ENCODE assay signal across 8 cellular contexts in genomic region chr14:81401420-81402122, GRCh38. TPM values are rescaled to one million over a fixed set of nuclear protein-coding genes. Genes with fewer than 3 reads are reported as not detected.
DNase-seq lines count a peak whose midpoint lies in the region; ATAC-seq, FAIRE-seq and TF ChIP-seq lines count a peak whose summit lies in the region.

No MANE protein-coding gene starts in this region.

- H3K4me2 ChIP-seq in osteoblast (ENCODE audit: insufficient read depth, low read length), result peak overlapping the region; percentile 73

- H3K27ac ChIP-seq in osteoblast (ENCODE audit: low read depth, low read length), result peak overlapping the region; percentile 90

- no peak overlapping the region for H2AFZ ChIP-seq in osteoblast (ENCODE audit: low read length)

- TF ChIP-seq POLR2A in GM12891 (IDR thresholded peaks at IDR 0.05; ENCODE audit: low read depth, low read length), result no peak

- H3K4me1 ChIP-seq in adipocyte (ENCODE audit: control insufficient read depth, insufficient read depth, low read length) (peaks cover 38% of the 10 kb centered on the region), osteoblast (ENCODE audit: insufficient read depth, low read length) (peaks cover 31% of the 10 kb centered on the region)

- TF ChIP-seq CTCF in osteoblast (IDR thresholded peaks at IDR 0.05; ENCODE audit: extremely low read depth, low read depth, low read length), result no peak

- H3K9me3 ChIP-seq in adipocyte (ENCODE audit: control insufficient read depth, low read length), result no peaks in the 10 kb centered on the region
- H3K9me3 ChIP-seq in osteoblast (ENCODE audit: low read depth, low read length), result no peaks in the 10 kb centered on the region

- FAIRE-seq in GM12891 (lab: Jason Lieb, UNC), result no peak

- DNase-seq in GM12891 (ENCODE audit: insufficient read length, low spot score) (no peak), adipocyte (ENCODE audit: low read depth) (peak; percentile 86), osteoblast (ENCODE audit: insufficient read length, low spot score, missing footprints) (peak; percentile 80), NCI-H187 (lab: John Stamatoyannopoulos, UW) (no peak), GM19238 (ENCODE audit: insufficient read length, low spot score) (no peak), ureter (ENCODE audit: low spot score) (no peak), NCI-H446 (lab: John Stamatoyannopoulos, UW) (no peak)

- no peaks in the 10 kb centered on the region for H3K79me2 ChIP-seq in osteoblast (ENCODE audit: insufficient read depth, low read length)

- H3K9ac ChIP-seq in adipocyte (ENCODE audit: low read length), result peak overlapping the region; percentile 68

- H3K36me3 ChIP-seq in adipocyte (ENCODE audit: control insufficient read depth, insufficient read depth, low read length, severe bottlenecking) (no peaks in the 10 kb centered on the region), osteoblast (ENCODE audit: insufficient read depth, low read length) (no peaks in the 10 kb centered on the region)

- H4K20me1 ChIP-seq in osteoblast (ENCODE audit: insufficient read depth, low read length), result no peaks in the 10 kb centered on the region

- H3K27me3 ChIP-seq in adipocyte (replicated peaks; ENCODE audit: control insufficient read depth, insufficient read depth, low read length) (no peaks in the 10 kb centered on the region), osteoblast (ENCODE audit: insufficient read depth, low read length) (peaks cover 18% of the 10 kb centered on the region)

- ATAC-seq in HG03045 (IDR thresholded peaks at IDR 0.05; ENCODE audit: unreplicated experiment), result peak; percentile 57

- H3K4me3 ChIP-seq in adipocyte (ENCODE audit: low read length) (peak overlapping the region; percentile 61), osteoblast (ENCODE audit: insufficient read depth, low read length) (peak overlapping the region; percentile 27)

TF ChIP-seq in GM12891, 5 proteins besides CTCF, POLR2A, EP300 and RAD21:
- TF ChIP-seq POLR2AphosphoS5 (IDR thresholded peaks at IDR 0.05; ENCODE audit: low read depth, low read length) (no peak), SPI1 (IDR thresholded peaks at IDR 0.05; ENCODE audit: low read depth, low read length) (peak; percentile 18; the same call in 1 of the 2 replicates)
TF ChIP-seq in GM12891: peak in this region for 1.

RNA-seq across cellular contexts. Expression of gene STON2, which starts 1.4 kb away (rescaled TPM):
- polyA plus RNA-seq in GM12891 (2012; ENCODE audit: low read depth, missing spikeins), result 0.04 TPM
- total RNA-seq in osteoblast (49.6 and 51.0 TPM in 2 replicates), ureter (61.4 TPM)

Comparison
In these comparisons a context has a peak if more than half of its experiments do, and no peak if none do; other contexts are left out.
1. DNase-seq: peak in adipocyte (single experiment) and osteoblast (single experiment); none in GM12891 (single experiment), NCI-H187 (0 of 2), GM19238 (single experiment), ureter (single experiment) and NCI-H446 (0 of 2).